Comparison of ENCODE assay signal across 9 cellular contexts in genomic region chr1:94092210-94092613, GRCh38. TPM values are rescaled to one million over a fixed set of nuclear protein-coding genes. Genes with fewer than 3 reads are reported as not detected.
DNase-seq lines count a peak whose midpoint lies in the region; ATAC-seq and TF ChIP-seq lines count a peak whose summit lies in the region.
"Had no signal": no experiment of that assay in that cellular context is flagged by ENCODE, and none has a peak within 500 bp of the region (broad histone marks: within the 10 kb centered on the region; RNA-seq: fewer than 3 reads in every experiment).

No MANE protein-coding gene starts in this region.

- in situ Hi-C loops in Panc1 (cut with HindIII; ENCODE audit: low pct_unique_long_range_greater_than_20kb, low sequenced_read_pairs), result no loop called here

- H3F3A ChIP-seq in neural progenitor cell (ENCODE audit: low read depth), result peaks cover 18% of the 10 kb centered on the region

- no TSS peak for BruUV-seq in Panc1 (replicated peaks; lab: Mats Ljungman, UMichigan)

- H3K4me1 ChIP-seq in Panc1 (ENCODE audit: control insufficient read depth, insufficient read depth, low read length), result peaks cover 39% of the 10 kb centered on the region
- H3K4me1 ChIP-seq in endodermal cell (ENCODE audit: control insufficient read depth, insufficient read depth, low read length), result peaks cover 9% of the 10 kb centered on the region
- H3K4me1 ChIP-seq in neural progenitor cell, result peaks cover 34% of the 10 kb centered on the region

- H3K4me1 Mint-ChIP-seq in endodermal cell (peaks cover 58% of the 10 kb centered on the region), neural progenitor cell (peaks cover 67% of the 10 kb centered on the region)
- H3K4me1 Mint-ChIP-seq in activated CD4-positive, alpha-beta memory T cell treated with anti-CD3 and anti-CD28 coated beads, Interleukin-2, amount 10 ng/mL, durations not matched to agents 7 days and 5 days, result peaks cover 14% of the 10 kb centered on the region

- H3K36me3 Mint-ChIP-seq in endodermal cell (ENCODE audit: low read depth) (no peaks in the 10 kb centered on the region), neural progenitor cell (peaks cover 2% of the 10 kb centered on the region)
- H3K36me3 Mint-ChIP-seq in activated CD4-positive, alpha-beta memory T cell treated with anti-CD3 and anti-CD28 coated beads, Interleukin-2, amount 10 ng/mL, durations not matched to agents 7 days and 5 days (ENCODE audit: low read depth), result no peaks in the 10 kb centered on the region

- POLR2A ChIA-PET in Panc1 (lab: Charles Lee), result no interaction called here
- POLR2A ChIA-PET in activated CD4-positive, alpha-beta memory T cell treated with anti-CD3 and anti-CD28 coated beads, Interleukin-2, amount 10 ng/mL, durations not matched to agents 7 days and 5 days (lab: Charles Lee), result no interaction called here

- no peak overlapping the region for H2AFZ ChIP-seq in neural progenitor cell (replicated peaks)

- H3K27ac Mint-ChIP-seq in endodermal cell, result no peak overlapping the region
- peak overlapping the region; percentile 96 for H3K27ac Mint-ChIP-seq in neural progenitor cell
- no peak overlapping the region for H3K27ac Mint-ChIP-seq in activated CD4-positive, alpha-beta memory T cell treated with anti-CD3 and anti-CD28 coated beads, Interleukin-2, amount 10 ng/mL, durations not matched to agents 7 days and 5 days

- H3K36me3 ChIP-seq in Panc1 (ENCODE audit: control insufficient read depth, insufficient read depth, low read length) (no peaks in the 10 kb centered on the region), endodermal cell (ENCODE audit: control insufficient read depth, insufficient read depth, low read length) (no peaks in the 10 kb centered on the region), neural progenitor cell (no peaks in the 10 kb centered on the region)

- H3K4me3 Mint-ChIP-seq in endodermal cell (no peak overlapping the region), neural progenitor cell (peak overlapping the region; percentile 55)
- H3K4me3 Mint-ChIP-seq in activated CD4-positive, alpha-beta memory T cell treated with anti-CD3 and anti-CD28 coated beads, Interleukin-2, amount 10 ng/mL, durations not matched to agents 7 days and 5 days, result no peak overlapping the region

- WGBS in endodermal cell (ENCODE audit: insufficient coverage in 1 of 2, insufficient read length in 1 of 2), 2 experiments, result 29 to 76% methylated on average over 4 of the region's 4 CpGs

- intact Hi-C loops in Panc1 (cut with micrococcal nuclease; ENCODE audit: unreplicated experiment), result no loop called here

- no peak for TF ChIP-seq CTCF in Panc1 (IDR thresholded peaks at IDR 0.05)
- TF ChIP-seq CTCF in endodermal cell (conservative IDR thresholded peaks at IDR 0.05), result no peak
- no peak for TF ChIP-seq CTCF in neural progenitor cell (IDR thresholded peaks at IDR 0.05)

- peak overlapping the region; percentile 86; the same call in 1 of the 2 replicates for H3K27ac ChIP-seq in Panc1 (ENCODE audit: low read length)
- H3K27ac ChIP-seq in endodermal cell (ENCODE audit: low read depth, low read length), result peak overlapping the region; percentile 92
- no peak overlapping the region for H3K27ac ChIP-seq in neural progenitor cell

- H3K9me3 ChIP-seq in Panc1 (ENCODE audit: control insufficient read depth, insufficient read depth, low read depth, low read length), result no peaks in the 10 kb centered on the region
- no peaks in the 10 kb centered on the region for H3K9me3 ChIP-seq in endodermal cell (ENCODE audit: control insufficient read depth, low read length)
- H3K9me3 ChIP-seq in neural progenitor cell (ENCODE audit: low read depth), result no peaks in the 10 kb centered on the region

- H3K4me2 ChIP-seq in neural progenitor cell, result no peak overlapping the region

- H3K9me3 Mint-ChIP-seq in endodermal cell (no peaks in the 10 kb centered on the region), neural progenitor cell (peaks cover 3% of the 10 kb centered on the region)
- no peaks in the 10 kb centered on the region for H3K9me3 Mint-ChIP-seq in activated CD4-positive, alpha-beta memory T cell treated with anti-CD3 and anti-CD28 coated beads, Interleukin-2, amount 10 ng/mL, durations not matched to agents 7 days and 5 days

- H3K27me3 ChIP-seq in Panc1 (ENCODE audit: control insufficient read depth, insufficient read depth, low read length) (no peaks in the 10 kb centered on the region), endodermal cell (ENCODE audit: control insufficient read depth, insufficient read depth, low read length, poor library complexity, severe bottlenecking) (no peaks in the 10 kb centered on the region), neural progenitor cell (no peaks in the 10 kb centered on the region)

- H3K79me2 ChIP-seq in neural progenitor cell (ENCODE audit: low read depth), result no peaks in the 10 kb centered on the region

- H3K27me3 Mint-ChIP-seq in endodermal cell (ENCODE audit: insufficient read depth), result no peaks in the 10 kb centered on the region
- peaks cover 8% of the 10 kb centered on the region for H3K27me3 Mint-ChIP-seq in neural progenitor cell (ENCODE audit: insufficient read depth, low read depth)
- H3K27me3 Mint-ChIP-seq in activated CD4-positive, alpha-beta memory T cell treated with anti-CD3 and anti-CD28 coated beads, Interleukin-2, amount 10 ng/mL, durations not matched to agents 7 days and 5 days, result peaks cover 16% of the 10 kb centered on the region

- H4K20me1 ChIP-seq in neural progenitor cell (ENCODE audit: low read depth), result no peaks in the 10 kb centered on the region

- H3K9ac ChIP-seq in endodermal cell (ENCODE audit: extremely low read depth, low read length, poor library complexity, severe bottlenecking) (no peak overlapping the region), neural progenitor cell (no peak overlapping the region)

- CTCF ChIA-PET in Panc1 (lab: Charles Lee), result no interaction called here
- CTCF ChIA-PET in activated CD4-positive, alpha-beta memory T cell treated with anti-CD3 and anti-CD28 coated beads, Interleukin-2, amount 10 ng/mL, durations not matched to agents 7 days and 5 days (lab: Charles Lee), result no interaction called here

- DNase-seq in ELR (ENCODE audit: low read depth) (peak; percentile 59), Panc1 (ENCODE audit: low read depth, low spot score) (no peak), endodermal cell (peak; percentile 71), neural progenitor cell (ENCODE audit: low spot score) (no peak), NCI-H69 (lab: John Stamatoyannopoulos, UW) (no peak), COLO668 (lab: John Stamatoyannopoulos, UW; ENCODE audit: unreplicated experiment) (no peak), pons (ENCODE audit: low spot score) (no peak)
- no peak for DNase-seq in activated CD4-positive, alpha-beta memory T cell treated with anti-CD3 and anti-CD28 coated beads, Interleukin-2, amount 10 ng/mL, durations not matched to agents 7 days and 5 days

- ATAC-seq in Panc1, result no peak

- H3K4me3 ChIP-seq in Panc1 (ENCODE audit: low read depth in 2 of 2, low read length in 2 of 2), result no peak overlapping the region
- no peak overlapping the region for H3K4me3 ChIP-seq in endodermal cell (ENCODE audit: low read length)
- H3K4me3 ChIP-seq in neural progenitor cell, result no peak overlapping the region

RNA-seq across cellular contexts. Expression of gene ABCA4, which starts 28.7 kb away (rescaled TPM):
- total RNA-seq in Panc1 (2021; ENCODE audit: unreplicated experiment) (1.5 TPM), endodermal cell (1 to 10 TPM; 1.6 to 1.7 TPM), neural progenitor cell (ENCODE audit: low replicate concordance) (0.87 and 1.2 TPM in 2 replicates)
- 3.2 TPM for polyA plus RNA-seq in Panc1 (2012; ENCODE audit: insufficient read length)
- polyA plus RNA-seq in endodermal cell (2013, experiment 1 of 2), result 0.61 TPM
- polyA plus RNA-seq in endodermal cell (2013, experiment 2 of 2), result 0.54 TPM
- not detected for total RNA-seq in activated CD4-positive, alpha-beta memory T cell treated with anti-CD3 and anti-CD28 coated beads, Interleukin-2, amount 10 ng/mL, durations not matched to agents 7 days and 5 days
- total RNA-seq: SK-MEL-5 had no signal

Comparison
In these comparisons a context has a peak if more than half of its experiments do, and no peak if none do; other contexts are left out.
1. DNase-seq: peak in ELR (single experiment) and endodermal cell (single experiment); none in Panc1 (single experiment), neural progenitor cell (single experiment), NCI-H69 (single experiment), COLO668 (single experiment), pons (single experiment) and activated CD4-positive, alpha-beta memory T cell treated with anti-CD3 and anti-CD28 coated beads, Interleukin-2, amount 10 ng/mL, durations not matched to agents 7 days and 5 days (single experiment).